Comparison of ENCODE assay signal across 8 cellular contexts in genomic region chr4:80361329-80361900, GRCh38. TPM values are rescaled to one million over a fixed set of nuclear protein-coding genes. Genes with fewer than 3 reads are reported as not detected.
DNase-seq lines count a peak whose midpoint lies in the region; FAIRE-seq and TF ChIP-seq lines count a peak whose summit lies in the region.

No MANE protein-coding gene starts in this region.

- DNase-seq in GM19239 (ENCODE audit: insufficient read length, low spot score) (no peak), RKO (ENCODE audit: low spot score) (peak; percentile 65), foreskin fibroblast (peak in 1 of 2 donors; percentile 48), vagina (ENCODE audit: extremely low spot score in 2 of 2) (no peak), DMS153 treated with DMSO at 0.1 percent for 48 hours (lab: John Stamatoyannopoulos, UW; ENCODE audit: unreplicated experiment) (no peak)
- DNase-seq in activated CD4-positive, CD25-positive, alpha-beta regulatory T cell treated with anti-CD3 and anti-CD28 coated beads, Interleukin-2, amount 50 U/mL, for 72 hours = no peak
- DNase-seq in activated effector memory CD4-positive, alpha-beta T cell treated with anti-CD3 and anti-CD28 coated beads, Interleukin-2, amount 50 U/mL, for 16 hours = no peak

- intact Hi-C loops in vagina (cut with DNase I) = no loop called here

- H3K4me1 ChIP-seq in ACC112 (ENCODE audit: control insufficient read depth, insufficient read depth, low read length, unreplicated experiment) (peaks cover 10% of the 10 kb centered on the region), vagina (no peaks in the 10 kb centered on the region)

- no peaks in the 10 kb centered on the region for H3K79me2 ChIP-seq in ACC112 (ENCODE audit: control insufficient read depth, insufficient read depth, low read length, unreplicated experiment)

- H3K9me3 ChIP-seq in vagina = no peaks in the 10 kb centered on the region

- H3K4me3 ChIP-seq in ACC112 (ENCODE audit: low read depth, low read length) (peak overlapping the region; percentile 41), foreskin fibroblast (ENCODE audit: low read depth in 1 of 2, low read length in 2 of 2) (no peak overlapping the region), vagina (no peak overlapping the region)

- no peak overlapping the region for H2AFZ ChIP-seq in ACC112 (ENCODE audit: low read length, unreplicated experiment)

- peak; percentile 21 for TF ChIP-seq CTCF in foreskin fibroblast (IDR thresholded peaks at IDR 0.05; ENCODE audit: low read depth, low read length)
- TF ChIP-seq CTCF in vagina (IDR thresholded peaks at IDR 0.05) = peak in 2 of 3 experiments; percentile 20 to 21

- TF ChIP-seq POLR2A in vagina (IDR thresholded peaks at IDR 0.05) = no peak

- FAIRE-seq in GM19239 (lab: Jason Lieb, UNC) = peak; percentile 76

- H3K36me3 ChIP-seq in ACC112 (ENCODE audit: insufficient read depth, low read length) = no peaks in the 10 kb centered on the region
- H3K36me3 ChIP-seq in vagina = no peaks in the 10 kb centered on the region

- H3K27ac ChIP-seq in ACC112 (ENCODE audit: low read depth, low read length) (no peak overlapping the region), vagina (no peak overlapping the region)

- H3K27me3 ChIP-seq in ACC112 (ENCODE audit: insufficient read depth, low read length) (no peaks in the 10 kb centered on the region), vagina (no peaks in the 10 kb centered on the region)

RNA-seq across cellular contexts. Expression of gene CFAP299, which starts 25.9 kb away (rescaled TPM):
- total RNA-seq in vagina = not detected
